In the genomic region with DNA sequence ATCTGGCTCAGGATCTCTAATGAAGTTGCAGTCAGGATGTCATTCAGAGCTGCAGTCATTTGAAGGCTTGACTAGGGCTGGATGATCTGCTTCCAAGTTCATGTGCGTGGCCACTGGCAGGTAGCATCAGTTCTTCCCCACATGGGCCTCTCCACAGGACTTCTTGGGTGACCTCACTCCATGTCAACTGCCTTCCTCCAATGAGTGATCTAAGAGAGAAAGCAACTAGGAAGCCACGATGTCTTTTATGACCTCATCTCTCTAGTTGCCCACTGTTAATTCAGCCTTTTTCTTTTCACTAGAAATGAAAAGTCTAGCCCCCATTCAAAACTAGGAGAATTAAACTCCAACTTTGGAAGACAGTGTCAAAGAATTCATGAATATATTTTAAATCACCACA, we compare ENCODE assay signal across 25 cellular contexts.
"Had no signal": no experiment of that assay in that cellular context is flagged by ENCODE, and none has a peak within 500 bp of the region (broad histone marks: within the 10 kb centered on the region; RNA-seq: fewer than 3 reads in every experiment).

No MANE protein-coding gene starts in this region.

- H3K36me3 ChIP-seq: ascending aorta had no signal

- H3K27me3 ChIP-seq: ascending aorta had no signal

- DNase-seq: activated CD4-positive, alpha-beta memory T cell treated with anti-CD3 and anti-CD28 coated beads, Interleukin-2, amount 10 ng/mL, durations not matched to agents 7 days and 5 days; activated CD4-positive, alpha-beta T cell treated with anti-CD3 and anti-CD28 coated beads for 36 hours; activated CD4-positive, alpha-beta T cell treated with anti-CD3 and anti-CD28 coated beads, Interleukin-2, amount 10 ng/mL, durations not matched to agents 7 days and 5 days; activated CD4-positive, alpha-beta T cell treated with anti-CD3 and anti-CD28 coated beads, Interleukin-2, amount 50 U/mL, for 4 hours; activated CD4-positive, CD25-positive, alpha-beta regulatory T cell; activated CD4-positive, CD25-positive, alpha-beta regulatory T cell treated with anti-CD3 and anti-CD28 coated beads, Interleukin-2, amount 50 U/mL, for 72 hours; activated CD8-positive, alpha-beta memory T cell treated with anti-CD3 and anti-CD28 coated beads, Interleukin-2, amount 50 U/mL, for 48 hours; activated gamma-delta T cell; activated naive CD4-positive, alpha-beta T cell; activated naive CD4-positive, alpha-beta T cell treated with anti-CD3 and anti-CD28 coated beads, Interleukin-2, amount 10 ng/mL, durations not matched to agents 7 days and 5 days; activated naive CD8-positive, alpha-beta T cell treated with anti-CD3 and anti-CD28 coated beads, Interleukin-2, amount 10 ng/mL, durations not matched to agents 7 days and 5 days; activated T-cell treated with anti-CD3 and anti-CD28 coated beads for 4 hours; activated T-cell treated with anti-CD3 and anti-CD28 coated beads, Interleukin-2, amount 50 U/mL, for 24 hours; activated T-cell treated with anti-CD3 and anti-CD28 coated beads, Interleukin-2, amount 50 U/mL, for 72 hours; dorsolateral prefrontal cortex; effector memory CD4-positive, alpha-beta T cell; endodermal cell; foreskin fibroblast; head of caudate nucleus; T-helper 17 cell; T1000 had no signal

- H3K4me1 ChIP-seq: ascending aorta had no signal

- H3K27ac ChIP-seq: ascending aorta, coronary artery, dorsolateral prefrontal cortex had no signal

- ATAC-seq: activated CD4-positive, alpha-beta T cell treated with anti-CD3 and anti-CD28 coated beads for 36 hours; activated naive CD4-positive, alpha-beta T cell treated with anti-CD3 and anti-CD28 coated beads, Interleukin-2, amount 50 U/mL, for 72 hours; activated T-cell treated with anti-CD3 and anti-CD28 coated beads, Interleukin-2, amount 50 U/mL, for 72 hours; esophagus mucosa; T-helper 17 cell had no signal

- H3K4me3 ChIP-seq: ascending aorta, coronary artery, dorsolateral prefrontal cortex had no signal
